Comparison of ENCODE assay signal across 11 cellular contexts in genomic region chr5:88688242-88688959, GRCh38.
"Had no signal": no experiment of that assay in that cellular context is flagged by ENCODE, and none has a peak within 500 bp of the region (broad histone marks: within the 10 kb centered on the region; RNA-seq: fewer than 3 reads in every experiment).

No MANE protein-coding gene starts in this region.

- H3K9me3 Mint-ChIP-seq: stimulated activated effector memory CD8-positive, alpha-beta T cell treated with anti-CD3 and anti-CD28 coated beads, Interleukin-12 subunit alpha, Interleukin-12 subunit beta, amount 100 ng/mL, for 72 hours had no signal

- DNase-seq: activated CD4-positive, alpha-beta T cell treated with anti-CD3 and anti-CD28 coated beads for 36 hours; activated naive CD4-positive, alpha-beta T cell treated with anti-CD3 and anti-CD28 coated beads, Interleukin-2, amount 50 U/mL, for 16 hours; adrenal gland; foreskin keratinocyte; islet precursor cell; left ventricle myocardium superior; T1000 had no signal

- H3K9me3 ChIP-seq: adrenal gland had no signal

- H3K27ac Mint-ChIP-seq: activated CD4-positive, alpha-beta T cell treated with anti-CD3 and anti-CD28 coated beads for 36 hours; activated T-helper 17 cell treated with anti-CD3 and anti-CD28 coated beads, Interleukin-2, amount 50 U/mL, for 72 hours; progenitor cell of endocrine pancreas; stimulated activated effector memory CD8-positive, alpha-beta T cell treated with anti-CD3 and anti-CD28 coated beads, Interleukin-12 subunit alpha, Interleukin-12 subunit beta, amount 100 ng/mL, for 72 hours had no signal

- H3K27ac ChIP-seq: adrenal gland, foreskin keratinocyte had no signal

- H3K4me3 ChIP-seq: adrenal gland, smooth muscle cell had no signal

- ATAC-seq: activated CD4-positive, alpha-beta T cell treated with anti-CD3 and anti-CD28 coated beads for 36 hours; activated T-helper 17 cell treated with anti-CD3 and anti-CD28 coated beads, Interleukin-2, amount 50 U/mL, for 72 hours; foreskin keratinocyte; left ventricle myocardium superior; stimulated activated effector memory CD8-positive, alpha-beta T cell treated with anti-CD3 and anti-CD28 coated beads, Interleukin-12 subunit alpha, Interleukin-12 subunit beta, amount 100 ng/mL, for 72 hours had no signal

- H3K4me3 Mint-ChIP-seq: activated CD4-positive, alpha-beta T cell treated with anti-CD3 and anti-CD28 coated beads for 36 hours; activated T-helper 17 cell treated with anti-CD3 and anti-CD28 coated beads, Interleukin-2, amount 50 U/mL, for 72 hours; stimulated activated effector memory CD8-positive, alpha-beta T cell treated with anti-CD3 and anti-CD28 coated beads, Interleukin-12 subunit alpha, Interleukin-12 subunit beta, amount 100 ng/mL, for 72 hours had no signal
